28 cellular contexts compared by ENCODE assay signal in the genomic region with DNA sequence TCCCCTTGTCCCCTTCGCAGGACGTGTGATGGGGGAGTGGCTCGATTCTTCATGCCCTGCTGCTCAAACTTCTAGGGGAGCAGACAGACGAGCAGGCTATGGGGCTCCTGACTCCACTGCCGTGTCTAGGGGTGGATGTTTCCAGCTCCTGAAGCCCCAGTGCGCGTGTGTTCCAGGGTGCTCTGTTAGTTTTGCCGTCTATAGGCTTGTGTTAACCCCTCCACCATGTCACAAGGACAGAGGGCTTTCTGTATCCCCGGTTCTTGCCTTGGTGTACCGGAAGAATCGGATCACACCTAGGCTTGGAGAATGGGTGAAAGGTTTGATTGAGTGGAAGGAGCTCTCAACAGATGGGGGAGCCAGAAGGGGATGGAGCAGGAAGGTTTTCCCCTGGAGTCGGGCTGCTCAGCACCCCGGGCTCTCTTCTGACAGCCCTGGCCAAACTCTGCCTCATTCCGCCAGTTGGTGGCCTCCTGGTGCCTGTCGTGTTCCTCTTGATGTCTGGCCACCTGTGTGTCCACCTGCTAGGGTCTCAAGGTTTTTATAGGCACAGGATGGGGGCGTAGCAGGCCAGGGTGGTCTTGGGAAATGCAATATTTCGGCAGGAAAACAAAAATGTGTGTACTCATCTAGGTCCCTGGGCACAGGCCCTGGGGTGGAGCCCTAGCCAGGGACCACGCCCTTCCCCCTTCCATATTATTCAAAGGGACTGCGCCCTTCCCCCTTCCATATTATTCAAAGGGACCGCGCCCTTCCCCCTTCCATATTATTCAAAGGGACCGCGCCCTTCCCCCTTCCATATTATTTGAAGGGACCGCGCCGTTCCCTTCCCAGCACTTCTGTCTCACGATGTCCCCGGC.
A peak's percentile ranks its signal among the peaks of the same experiment; 100 is the strongest.
DNase-seq lines count a peak whose midpoint lies in the region; ATAC-seq, FAIRE-seq and TF ChIP-seq lines count a peak whose summit lies in the region.
"Had no signal": no experiment of that assay in that cellular context is flagged by ENCODE, and none has a peak within 500 bp of the region (broad histone marks: within the 10 kb centered on the region; RNA-seq: fewer than 3 reads in every experiment).

No MANE protein-coding gene starts in this region.

- no peaks in the 10 kb centered on the region for H3K9me3 Mint-ChIP-seq in activated T-cell treated with anti-CD3 and anti-CD28 coated beads, Interleukin-2, amount 50 U/mL, for 24 hours
- H3K9me3 Mint-ChIP-seq: activated T-helper 2 cell treated with anti-CD3 and anti-CD28 coated beads, Interferon-gamma antibody, Interleukin-2, Interleukin-4, amounts not matched to agents 10 μg/mL and 5 μg/mL and 100 μg/mL, durations not matched to agents 14 hours and 24 hours and 36 hours; nephron had no signal

- no peak for FAIRE-seq in RCC 7860 (lab: Jason Lieb, UNC)
- FAIRE-seq: A204.1, HTR-8/SVneo had no signal

- H3K27me3 ChIP-seq in lower lobe of right lung (ENCODE audit: low read depth) (peaks cover 14% of the 10 kb centered on the region), tibial artery (no peaks in the 10 kb centered on the region)
- H3K27me3 ChIP-seq: BE2C, uterus had no signal

- no peaks in the 10 kb centered on the region for H3K9me3 ChIP-seq in lower lobe of right lung
- H3K9me3 ChIP-seq in tibial artery, result no peaks in the 10 kb centered on the region
- H3K9me3 ChIP-seq: BE2C, HAP-1, psoas muscle, uterus had no signal

- H3K36me3 ChIP-seq in lower lobe of right lung, result no peaks in the 10 kb centered on the region
- no peaks in the 10 kb centered on the region for H3K36me3 ChIP-seq in tibial artery
- H3K36me3 ChIP-seq: BE2C, HAP-1, uterus had no signal

- H3K4me1 ChIP-seq in lower lobe of right lung (peaks cover 19% of the 10 kb centered on the region), tibial artery (peaks cover 0 to 40% (median 36%) of the 10 kb centered on the region in 4 donors)
- H3K4me1 ChIP-seq: BE2C, HAP-1, psoas muscle, uterus had no signal

- no peak for ATAC-seq in lower lobe of right lung
- no peak for ATAC-seq in GM18909 (IDR thresholded peaks at IDR 0.05; ENCODE audit: poor library complexity, unreplicated experiment)
- ATAC-seq: psoas muscle, SK-N-SH treated with all-trans-retinoic acid at 6 μM for 48 hours had no signal

- no peak for TF ChIP-seq CTCF in lower lobe of right lung (IDR thresholded peaks at IDR 0.05)
- TF ChIP-seq CTCF in tibial artery (IDR thresholded peaks at IDR 0.05), result no peak

- peak; percentile 6 for DNase-seq in activated T-cell treated with anti-CD3 and anti-CD28 coated beads, Interleukin-2, amount 50 U/mL, for 24 hours
- DNase-seq in activated T-cell treated with anti-CD3 and anti-CD28 coated beads, Interleukin-2, amount 50 U/mL, for 1 hour, result no peak
- DNase-seq in lower lobe of right lung (peak; percentile 49), tibial artery (peak; percentile 15 to 54), islet precursor cell (no peak), RCC 7860 (ENCODE audit: low spot score) (no peak)
- DNase-seq: BE2C; caudate nucleus; COR-L47; foreskin melanocyte; Karpas-422; mesendoderm; NCI-H1092 treated with DMSO at 0.1 percent for 48 hours; NCI-H2081; RPMI8226; stimulated activated CD4-positive, alpha-beta T cell treated with anti-CD3 and anti-CD28 coated beads, Interleukin-4, amount 100 ng/mL, for 24 hours; T-helper 9 cell had no signal

- H3K4me3 ChIP-seq in lower lobe of right lung (no peak overlapping the region), tibial artery (no peak overlapping the region)
- H3K4me3 ChIP-seq: dorsolateral prefrontal cortex, HAP-1, psoas muscle, uterus had no signal

- no peak overlapping the region for H3K4me3 Mint-ChIP-seq in activated T-cell treated with anti-CD3 and anti-CD28 coated beads, Interleukin-2, amount 50 U/mL, for 24 hours
- H3K4me3 Mint-ChIP-seq: nephron had no signal

- intact Hi-C loops in lower lobe of right lung (cut with DNase I) (no loop called here), tibial artery (cut with DNase I; ENCODE audit: low total_unique reads) (no loop called here)

- no peaks in the 10 kb centered on the region for H3K27me3 Mint-ChIP-seq in activated T-cell treated with anti-CD3 and anti-CD28 coated beads, Interleukin-2, amount 50 U/mL, for 24 hours

- H3K27ac Mint-ChIP-seq in activated T-cell treated with anti-CD3 and anti-CD28 coated beads, Interleukin-2, amount 50 U/mL, for 24 hours, result no peak overlapping the region
- H3K27ac Mint-ChIP-seq: activated T-helper 2 cell treated with anti-CD3 and anti-CD28 coated beads, Interferon-gamma antibody, Interleukin-2, Interleukin-4, amounts not matched to agents 10 μg/mL and 5 μg/mL and 100 μg/mL, durations not matched to agents 14 hours and 24 hours and 36 hours; nephron had no signal

- peak overlapping the region; percentile 33 for H3K27ac ChIP-seq in angular gyrus (ENCODE audit: low read depth, low read length)
- peak overlapping the region; percentile 83 for H3K27ac ChIP-seq in lower lobe of right lung
- peak overlapping the region; percentile 36 to 71 for H3K27ac ChIP-seq in tibial artery
- H3K27ac ChIP-seq: psoas muscle, uterus had no signal

- H3K4me1 Mint-ChIP-seq in activated T-cell treated with anti-CD3 and anti-CD28 coated beads, Interleukin-2, amount 50 U/mL, for 24 hours (ENCODE audit: low read depth), result no peaks in the 10 kb centered on the region

- no peaks in the 10 kb centered on the region for H3K36me3 Mint-ChIP-seq in activated T-cell treated with anti-CD3 and anti-CD28 coated beads, Interleukin-2, amount 50 U/mL, for 24 hours (ENCODE audit: low read depth)

Comparison
In these comparisons a context has a peak if more than half of its experiments do, and no peak if none do; other contexts are left out.
1. DNase-seq: peak in activated T-cell treated with anti-CD3 and anti-CD28 coated beads, Interleukin-2, amount 50 U/mL, for 24 hours (single experiment), lower lobe of right lung (single experiment) and tibial artery (2 of 2); none in activated T-cell treated with anti-CD3 and anti-CD28 coated beads, Interleukin-2, amount 50 U/mL, for 1 hour (single experiment), islet precursor cell (single experiment) and RCC 7860 (single experiment).
2. H3K27ac ChIP-seq: peak in every context shown above with its lines; median percentile 83 in lower lobe of right lung; 54 in tibial artery; 33 in angular gyrus.